In genomic region chr13:96090240-96091101, GRCh38 we compare ENCODE assay signal across 8 cellular contexts.
DNase-seq lines count a peak whose midpoint lies in the region; ATAC-seq lines count a peak whose summit lies in the region.

No MANE protein-coding gene starts in this region.

- peak; percentile 39 for ATAC-seq in HG03064 (IDR thresholded peaks at IDR 0.05; ENCODE audit: low read depth, unreplicated experiment)
- ATAC-seq in activated naive CD8-positive, alpha-beta T cell treated with anti-CD3 and anti-CD28 coated beads, Interleukin-2, amount 50 U/mL, for 24 hours: peak; percentile 37
- ATAC-seq in GM19452 (IDR thresholded peaks at IDR 0.05; ENCODE audit: unreplicated experiment): no peak

- no peak overlapping the region for H3K27ac Mint-ChIP-seq in activated naive CD8-positive, alpha-beta T cell treated with anti-CD3 and anti-CD28 coated beads, Interleukin-2, amount 50 U/mL, for 24 hours

- H3K9ac ChIP-seq in subcutaneous abdominal adipose tissue (ENCODE audit: low read length in 5 of 5): no peak overlapping the region

- H3K4me1 ChIP-seq in iPS DF 6.9 (ENCODE audit: control insufficient read depth, insufficient read depth, low read length) (no peaks in the 10 kb centered on the region), subcutaneous abdominal adipose tissue (ENCODE audit: control insufficient read depth in 5 of 5, insufficient read depth in 5 of 5, low read length in 5 of 5) (peaks cover 1 to 19% (median 16%) of the 10 kb centered on the region in 5 donors)

- H3K27ac ChIP-seq in iPS DF 6.9 (ENCODE audit: low read length): no peak overlapping the region
- no peak overlapping the region for H3K27ac ChIP-seq in subcutaneous abdominal adipose tissue (ENCODE audit: low read depth, low read length)

- DNase-seq in NCI-H2081 (lab: John Stamatoyannopoulos, UW) (peak; percentile 4 to 37), NCI-H2081 treated with DMSO at 0.1 percent for 48 hours (lab: John Stamatoyannopoulos, UW) (no peak), iPS DF 6.9 (ENCODE audit: low read depth, low spot score) (no peak)
- peak; percentile 5 for DNase-seq in activated naive CD8-positive, alpha-beta T cell treated with anti-CD3 and anti-CD28 coated beads, Interleukin-2, amount 50 U/mL, for 24 hours
- no peak for DNase-seq in effector CD8-positive, alpha-beta T cell (lab: John Stamatoyannopoulos, UW)

- H3K36me3 ChIP-seq in iPS DF 6.9 (ENCODE audit: control insufficient read depth, insufficient read depth, low read length) (no peaks in the 10 kb centered on the region), subcutaneous abdominal adipose tissue (ENCODE audit: control insufficient read depth in 5 of 5, insufficient read depth in 5 of 5, low read length in 5 of 5) (no peaks in the 10 kb centered on the region)

- H3K27me3 ChIP-seq in iPS DF 6.9 (ENCODE audit: control insufficient read depth, insufficient read depth, low read length): peaks cover 23% of the 10 kb centered on the region
- H3K27me3 ChIP-seq in subcutaneous abdominal adipose tissue (ENCODE audit: control insufficient read depth in 5 of 5, insufficient read depth in 4 of 5, low read length in 5 of 5): peaks cover 24 to 47% (median 36%) of the 10 kb centered on the region in 5 donors

- H3K9me3 ChIP-seq in iPS DF 6.9 (ENCODE audit: control insufficient read depth, insufficient read depth, low read length): no peaks in the 10 kb centered on the region
- no peaks in the 10 kb centered on the region for H3K9me3 ChIP-seq in subcutaneous abdominal adipose tissue (ENCODE audit: control insufficient read depth in 5 of 5, low read length in 5 of 5)

- H3K4me3 ChIP-seq in iPS DF 6.9 (ENCODE audit: low read length) (peak overlapping the region; percentile 86; the same call in 1 of the 2 replicates), subcutaneous abdominal adipose tissue (ENCODE audit: low read depth in 1 of 5, low read length in 5 of 5) (peak overlapping the region in 4 of 5 donors; percentile 52 to 77 (median 60))

- peaks cover 51% of the 10 kb centered on the region for H3K27me3 Mint-ChIP-seq in activated naive CD8-positive, alpha-beta T cell treated with anti-CD3 and anti-CD28 coated beads, Interleukin-2, amount 50 U/mL, for 24 hours

- no peaks in the 10 kb centered on the region for H3K36me3 Mint-ChIP-seq in activated naive CD8-positive, alpha-beta T cell treated with anti-CD3 and anti-CD28 coated beads, Interleukin-2, amount 50 U/mL, for 24 hours (ENCODE audit: low read depth)

- no peaks in the 10 kb centered on the region for H3K9me3 Mint-ChIP-seq in activated naive CD8-positive, alpha-beta T cell treated with anti-CD3 and anti-CD28 coated beads, Interleukin-2, amount 50 U/mL, for 24 hours

- no CpG with 5 or more reads among the region's 133 CpGs for WGBS in iPS DF 6.9 (ENCODE audit: insufficient coverage, insufficient read length)

- H3K4me1 Mint-ChIP-seq in activated naive CD8-positive, alpha-beta T cell treated with anti-CD3 and anti-CD28 coated beads, Interleukin-2, amount 50 U/mL, for 24 hours: no peaks in the 10 kb centered on the region

- H3K4me3 Mint-ChIP-seq in activated naive CD8-positive, alpha-beta T cell treated with anti-CD3 and anti-CD28 coated beads, Interleukin-2, amount 50 U/mL, for 24 hours: no peak overlapping the region

Comparison
In these comparisons a context has a peak if more than half of its experiments do, and no peak if none do; other contexts are left out.
1. DNase-seq: peak in NCI-H2081 (2 of 2) and activated naive CD8-positive, alpha-beta T cell treated with anti-CD3 and anti-CD28 coated beads, Interleukin-2, amount 50 U/mL, for 24 hours (single experiment); none in NCI-H2081 treated with DMSO at 0.1 percent for 48 hours (single experiment), iPS DF 6.9 (single experiment) and effector CD8-positive, alpha-beta T cell (single experiment).